ENCODE assay signal across 15 cellular contexts in genomic region chr22:49372530-49373288, GRCh38.
DNase-seq lines count a peak whose midpoint lies in the region; ATAC-seq and TF ChIP-seq lines count a peak whose summit lies in the region.
"Had no signal": no experiment of that assay in that cellular context is flagged by ENCODE, and none has a peak within 500 bp of the region (broad histone marks: within the 10 kb centered on the region; RNA-seq: fewer than 3 reads in every experiment).

No MANE protein-coding gene starts in this region.

- H3K9me3 Mint-ChIP-seq in osteocyte (ENCODE audit: unreplicated experiment): no peaks in the 10 kb centered on the region
- no peaks in the 10 kb centered on the region for H3K9me3 Mint-ChIP-seq in natural killer cell
- H3K9me3 Mint-ChIP-seq: CD8-positive, alpha-beta T cell had no signal

- no peak overlapping the region for H3K27ac ChIP-seq in coronary artery
- H3K27ac ChIP-seq: esophagus muscularis mucosa, SJSA1 had no signal

- H3K36me3 Mint-ChIP-seq in osteocyte (ENCODE audit: unreplicated experiment): no peaks in the 10 kb centered on the region
- no peaks in the 10 kb centered on the region for H3K36me3 Mint-ChIP-seq in natural killer cell
- H3K36me3 Mint-ChIP-seq: CD8-positive, alpha-beta T cell had no signal

- DNase-seq in D341Med (ENCODE audit: low spot score) (peak; percentile 15), NCI-H510A (lab: John Stamatoyannopoulos, UW) (peak; percentile 65), coronary artery (ENCODE audit: low spot score) (peak; percentile 62), osteocyte (ENCODE audit: extremely low spot score, unreplicated experiment) (peak; percentile 82), natural killer cell (no peak), NCI-H2107 treated with DMSO at 0.1 percent for 48 hours (lab: John Stamatoyannopoulos, UW; ENCODE audit: unreplicated experiment) (no peak)
- no peak for DNase-seq in activated CD4-positive, alpha-beta T cell treated with anti-CD3 and anti-CD28 coated beads, Interleukin-2, amount 50 U/mL, for 4 hours
- DNase-seq: activated CD4-positive, alpha-beta T cell treated with anti-CD3 and anti-CD28 coated beads, Interleukin-2, amount 50 U/mL, for 48 hours; left cardiac atrium; NCI-H187 had no signal

- peaks cover 25% of the 10 kb centered on the region for H3K4me1 Mint-ChIP-seq in osteocyte (ENCODE audit: unreplicated experiment)
- peaks cover 4 to 10% of the 10 kb centered on the region in 2 donors for H3K4me1 Mint-ChIP-seq in natural killer cell

- no peak overlapping the region for H3K4me3 ChIP-seq in coronary artery
- H3K4me3 ChIP-seq: esophagus muscularis mucosa, HAP-1, SJSA1 had no signal

- TF ChIP-seq CTCF in coronary artery (IDR thresholded peaks at IDR 0.05) (no peak), osteocyte (IDR thresholded peaks at IDR 0.05) (no peak), natural killer cell (IDR thresholded peaks at IDR 0.05) (no peak)

- no peak for ATAC-seq in natural killer cell
- ATAC-seq in GM21447 (IDR thresholded peaks at IDR 0.05; ENCODE audit: unreplicated experiment): no peak
- ATAC-seq: CD8-positive, alpha-beta T cell; left cardiac atrium had no signal

- H3K4me3 Mint-ChIP-seq in osteocyte (ENCODE audit: unreplicated experiment): no peak overlapping the region
- H3K4me3 Mint-ChIP-seq in natural killer cell: no peak overlapping the region
- H3K4me3 Mint-ChIP-seq: CD8-positive, alpha-beta T cell had no signal

- H3K27me3 Mint-ChIP-seq in osteocyte (ENCODE audit: unreplicated experiment): no peaks in the 10 kb centered on the region
- H3K27me3 Mint-ChIP-seq in natural killer cell (ENCODE audit: low read depth in 2 of 2): peaks cover 8 to 17% of the 10 kb centered on the region in 2 donors

- intact Hi-C loops in natural killer cell (cut with micrococcal nuclease): no loop called here

- H3K27ac Mint-ChIP-seq in osteocyte (ENCODE audit: unreplicated experiment) (peak overlapping the region; percentile 23), natural killer cell (no peak overlapping the region)
- H3K27ac Mint-ChIP-seq: CD8-positive, alpha-beta T cell had no signal

Comparison
In these comparisons a context has a peak if more than half of its experiments do, and no peak if none do; other contexts are left out.
1. DNase-seq: peak in D341Med (single experiment), NCI-H510A (single experiment), coronary artery (single experiment) and osteocyte (single experiment); none in activated CD4-positive, alpha-beta T cell treated with anti-CD3 and anti-CD28 coated beads, Interleukin-2, amount 50 U/mL, for 4 hours (0 of 2), natural killer cell (single experiment) and NCI-H2107 treated with DMSO at 0.1 percent for 48 hours (single experiment).